ENCODE assay signal across 21 cellular contexts in the genomic region with DNA sequence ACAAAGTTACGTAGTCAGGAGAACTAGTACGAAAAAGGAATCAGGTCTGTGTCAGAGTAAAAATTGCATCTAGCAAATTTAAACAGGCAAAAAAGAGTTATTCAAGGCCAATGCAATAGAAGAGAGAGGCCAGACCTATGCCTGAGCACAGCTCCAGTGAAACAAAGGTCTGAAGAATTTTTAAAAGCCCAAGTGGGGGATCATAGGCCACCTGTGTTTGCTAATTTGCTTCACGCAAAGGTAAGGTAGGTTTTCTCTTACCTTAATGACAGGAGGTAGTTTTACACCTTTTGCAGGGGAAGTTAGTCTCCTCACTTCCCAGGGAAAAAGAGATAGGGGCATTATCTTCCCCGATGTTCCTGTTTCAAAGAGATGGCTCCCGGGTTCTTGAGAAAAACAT.
DNase-seq lines count a peak whose midpoint lies in the region; ATAC-seq and TF ChIP-seq lines count a peak whose summit lies in the region.
"Had no signal": no experiment of that assay in that cellular context is flagged by ENCODE, and none has a peak within 500 bp of the region (broad histone marks: within the 10 kb centered on the region; RNA-seq: fewer than 3 reads in every experiment).

No MANE protein-coding gene starts in this region.

- no peak overlapping the region for H3K27ac ChIP-seq in SK-N-SH (ENCODE audit: low read depth in 2 of 2, low read length in 1 of 2)
- no peak overlapping the region for H3K27ac ChIP-seq in iPS DF 6.9 (ENCODE audit: low read length)
- H3K27ac ChIP-seq in left lung, result no peak overlapping the region
- H3K27ac ChIP-seq: 22Rv1, RWPE1, SK-N-MC had no signal

- no peaks in the 10 kb centered on the region for H3K9me2 ChIP-seq in SK-N-SH

- no peaks in the 10 kb centered on the region for H4K20me1 ChIP-seq in SK-N-SH (ENCODE audit: insufficient read depth)

- no peak overlapping the region for H3K4me2 ChIP-seq in SK-N-SH

- no peaks in the 10 kb centered on the region for H3K4me1 Mint-ChIP-seq in activated CD8-positive, alpha-beta T cell treated with anti-CD3 and anti-CD28 coated beads for 36 hours (ENCODE audit: low read depth)
- H3K4me1 Mint-ChIP-seq: CD8-positive, alpha-beta memory T cell; IgD-negative memory B cell had no signal

- POLR2A ChIA-PET in SK-N-SH (lab: Yijun Ruan, JAX), result no interaction called here
- POLR2A ChIA-PET in activated CD8-positive, alpha-beta T cell treated with anti-CD3 and anti-CD28 coated beads for 36 hours (lab: Charles Lee), result no interaction called here

- WGBS in SK-N-SH (ENCODE audit: low lambda C conversion rate), result 23% methylated on average over 5 of the region's 5 CpGs
- no CpG with 5 or more reads among the region's 5 CpGs for WGBS in iPS DF 6.9 (ENCODE audit: insufficient coverage, insufficient read length)

- H3K27ac Mint-ChIP-seq in activated CD8-positive, alpha-beta T cell treated with anti-CD3 and anti-CD28 coated beads for 36 hours, result no peak overlapping the region
- H3K27ac Mint-ChIP-seq: CD8-positive, alpha-beta memory T cell; IgD-negative memory B cell had no signal

- no peak for TF ChIP-seq RAD21 in SK-N-SH (IDR thresholded peaks at IDR 0.05; ENCODE audit: low read length)

- no peaks in the 10 kb centered on the region for H3F3A ChIP-seq in SK-N-SH (replicated peaks; ENCODE audit: insufficient read depth)

- CTCF ChIA-PET in SK-N-SH (lab: Yijun Ruan, JAX), result no interaction called here
- CTCF ChIA-PET in activated CD8-positive, alpha-beta T cell treated with anti-CD3 and anti-CD28 coated beads for 36 hours (lab: Charles Lee), result no interaction called here

- H3K79me2 ChIP-seq in SK-N-SH (ENCODE audit: insufficient read depth), result no peaks in the 10 kb centered on the region

- H3K4me3 Mint-ChIP-seq in activated CD8-positive, alpha-beta T cell treated with anti-CD3 and anti-CD28 coated beads for 36 hours, result no peak overlapping the region
- H3K4me3 Mint-ChIP-seq: CD8-positive, alpha-beta memory T cell; IgD-negative memory B cell had no signal

- H3K9me3 Mint-ChIP-seq in activated CD8-positive, alpha-beta T cell treated with anti-CD3 and anti-CD28 coated beads for 36 hours, result no peaks in the 10 kb centered on the region

- H3K4me1 ChIP-seq in SK-N-SH (ENCODE audit: control insufficient read depth in 1 of 2, insufficient read depth in 2 of 2, low read depth in 1 of 2, low read length in 1 of 2) (no peaks in the 10 kb centered on the region), iPS DF 6.9 (ENCODE audit: control insufficient read depth, insufficient read depth, low read length) (no peaks in the 10 kb centered on the region), left lung (no peaks in the 10 kb centered on the region)

- H3K27me3 Mint-ChIP-seq in activated CD8-positive, alpha-beta T cell treated with anti-CD3 and anti-CD28 coated beads for 36 hours, result no peaks in the 10 kb centered on the region
- H3K27me3 Mint-ChIP-seq: CD8-positive, alpha-beta memory T cell; IgD-negative memory B cell had no signal

- intact Hi-C loops in activated CD8-positive, alpha-beta T cell treated with anti-CD3 and anti-CD28 coated beads for 36 hours (cut with micrococcal nuclease), result no loop called here
- intact Hi-C loops in left lung (cut with DNase I), result no loop called here

- TF ChIP-seq CTCF in SK-N-SH (IDR thresholded peaks at IDR 0.05) (no peak), left lung (IDR thresholded peaks at IDR 0.05) (no peak)
- TF ChIP-seq CTCF in activated CD8-positive, alpha-beta T cell treated with anti-CD3 and anti-CD28 coated beads for 36 hours (IDR thresholded peaks at IDR 0.05), result no peak

- TF ChIP-seq EP300 in SK-N-SH (IDR thresholded peaks at IDR 0.05; ENCODE audit: borderline replicate concordance in 1 of 2, low read depth in 1 of 2, low read length in 1 of 2), result no peak

- H3K9me3 ChIP-seq in SK-N-SH, result no peaks in the 10 kb centered on the region
- no peaks in the 10 kb centered on the region for H3K9me3 ChIP-seq in iPS DF 6.9 (ENCODE audit: control insufficient read depth, insufficient read depth, low read length)
- peaks cover 0 to 2% of the 10 kb centered on the region in 2 donors for H3K9me3 ChIP-seq in left lung

- 0 out of 2 replicates have a peak overlapping the region, but pooled peaks have one; percentile 14 for H2AFZ ChIP-seq in SK-N-SH (ENCODE audit: low read depth)

- H3K36me3 Mint-ChIP-seq in activated CD8-positive, alpha-beta T cell treated with anti-CD3 and anti-CD28 coated beads for 36 hours (ENCODE audit: low read depth), result no peaks in the 10 kb centered on the region
- H3K36me3 Mint-ChIP-seq: CD8-positive, alpha-beta memory T cell; IgD-negative memory B cell had no signal

- H3K9ac ChIP-seq in SK-N-SH, result no peak overlapping the region

- no peak for DNase-seq in SK-N-SH
- peak; percentile 37 for DNase-seq in OCI-M1 (lab: John Stamatoyannopoulos, UW)
- DNase-seq in iPS DF 6.9 (ENCODE audit: low read depth, low spot score), result peak; percentile 5
- no peak for DNase-seq in superior temporal gyrus (ENCODE audit: extremely low spot score)
- DNase-seq in NCI-H1694 (lab: John Stamatoyannopoulos, UW), result no peak
- DNase-seq in activated CD8-positive, alpha-beta T cell treated with anti-CD3 and anti-CD28 coated beads for 36 hours, result no peak
- DNase-seq in left lung, result no peak
- DNase-seq: AML-193; C1 segment of cervical spinal cord; CD8-positive, alpha-beta memory T cell; GF-D8; NCI-H1694 treated with DMSO at 0.1 percent for 48 hours; NCI-H2081 treated with DMSO at 0.1 percent for 48 hours; NCI-H2171 treated with DMSO at 0.1 percent for 48 hours; NCI-H526; SHP77 treated with DMSO at 0.1 percent for 48 hours had no signal

- H3K4me3 ChIP-seq in SK-N-SH (ENCODE audit: low read depth in 2 of 2, low read length in 1 of 2), result no peak overlapping the region
- H3K4me3 ChIP-seq in iPS DF 6.9 (ENCODE audit: low read length), result no peak overlapping the region
- H3K4me3 ChIP-seq in left lung, result no peak overlapping the region
- H3K4me3 ChIP-seq: SK-N-MC had no signal

- ATAC-seq in SK-N-SH treated with all-trans-retinoic acid at 6 μM for 48 hours (no peak), left lung (no peak)
- no peak for ATAC-seq in activated CD8-positive, alpha-beta T cell treated with anti-CD3 and anti-CD28 coated beads for 36 hours

- no peaks in the 10 kb centered on the region for H3K36me3 ChIP-seq in SK-N-SH (replicated peaks in 1 of 2; ENCODE audit: control insufficient read depth in 1 of 2, insufficient read depth in 2 of 2, low read length in 1 of 2)
- no peaks in the 10 kb centered on the region for H3K36me3 ChIP-seq in iPS DF 6.9 (ENCODE audit: control insufficient read depth, insufficient read depth, low read length)
- no peaks in the 10 kb centered on the region for H3K36me3 ChIP-seq in left lung

- H3K27me3 ChIP-seq in SK-N-SH (ENCODE audit: insufficient read depth) (no peaks in the 10 kb centered on the region), iPS DF 6.9 (ENCODE audit: control insufficient read depth, insufficient read depth, low read length) (no peaks in the 10 kb centered on the region), left lung (no peaks in the 10 kb centered on the region)

TF ChIP-seq in SK-N-SH, 30 proteins besides CTCF, POLR2A, EP300 and RAD21:
- TF ChIP-seq SMC3 (IDR thresholded peaks at IDR 0.05; ENCODE audit: low read depth, low read length), result no peak

TF ChIP-seq in SK-N-SH treated with all-trans-retinoic acid at 6 μM for 48 hours, 23 proteins besides CTCF, POLR2A, EP300 and RAD21:
- TF ChIP-seq ZFP30 (CRISPR knock-in tag; IDR thresholded peaks at IDR 0.05) (no peak), BACH2 (CRISPR knock-in tag; IDR thresholded peaks at IDR 0.05; ENCODE audit: borderline replicate concordance) (no peak), CSDC2 (CRISPR knock-in tag; IDR thresholded peaks at IDR 0.05) (no peak), TCF4 (CRISPR knock-in tag; IDR thresholded peaks at IDR 0.05; ENCODE audit: borderline replicate concordance) (no peak), SNAI2 (CRISPR knock-in tag; IDR thresholded peaks at IDR 0.05) (no peak), OSR1 (CRISPR knock-in tag; IDR thresholded peaks at IDR 0.05) (no peak), TOX (CRISPR knock-in tag; IDR thresholded peaks at IDR 0.05; ENCODE audit: borderline replicate concordance) (no peak), PPARA (CRISPR knock-in tag; IDR thresholded peaks at IDR 0.05; ENCODE audit: borderline replicate concordance) (no peak), ARNTL (CRISPR knock-in tag; IDR thresholded peaks at IDR 0.05; ENCODE audit: borderline replicate concordance, low read depth) (no peak), ISL1 (CRISPR knock-in tag; IDR thresholded peaks at IDR 0.05) (no peak), ZC3H10 (CRISPR knock-in tag; IDR thresholded peaks at IDR 0.05) (no peak), ZNF8 (CRISPR knock-in tag; IDR thresholded peaks at IDR 0.05) (no peak), ESRRG (CRISPR knock-in tag; IDR thresholded peaks at IDR 0.05) (no peak)
- TF ChIP-seq, protein P1, sequence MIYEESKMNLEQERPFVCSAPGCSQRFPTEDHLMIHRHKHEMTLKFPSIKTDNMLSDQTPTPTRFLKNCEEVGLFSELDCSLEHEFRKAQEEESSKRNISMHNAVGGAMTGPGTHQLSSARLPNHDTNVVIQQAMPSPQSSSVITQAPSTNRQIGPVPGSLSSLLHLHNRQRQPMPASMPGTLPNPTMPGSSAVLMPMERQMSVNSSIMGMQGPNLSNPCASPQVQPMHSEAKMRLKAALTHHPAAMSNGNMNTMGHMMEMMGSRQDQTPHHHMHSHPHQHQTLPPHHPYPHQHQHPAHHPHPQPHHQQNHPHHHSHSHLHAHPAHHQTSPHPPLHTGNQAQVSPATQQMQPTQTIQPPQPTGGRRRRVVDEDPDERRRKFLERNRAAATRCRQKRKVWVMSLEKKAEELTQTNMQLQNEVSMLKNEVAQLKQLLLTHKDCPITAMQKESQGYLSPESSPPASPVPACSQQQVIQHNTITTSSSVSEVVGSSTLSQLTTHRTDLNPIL (CRISPR knock-in tag; IDR thresholded peaks at IDR 0.05; ENCODE audit: low read depth), result no peak
- TF ChIP-seq, protein P2, sequence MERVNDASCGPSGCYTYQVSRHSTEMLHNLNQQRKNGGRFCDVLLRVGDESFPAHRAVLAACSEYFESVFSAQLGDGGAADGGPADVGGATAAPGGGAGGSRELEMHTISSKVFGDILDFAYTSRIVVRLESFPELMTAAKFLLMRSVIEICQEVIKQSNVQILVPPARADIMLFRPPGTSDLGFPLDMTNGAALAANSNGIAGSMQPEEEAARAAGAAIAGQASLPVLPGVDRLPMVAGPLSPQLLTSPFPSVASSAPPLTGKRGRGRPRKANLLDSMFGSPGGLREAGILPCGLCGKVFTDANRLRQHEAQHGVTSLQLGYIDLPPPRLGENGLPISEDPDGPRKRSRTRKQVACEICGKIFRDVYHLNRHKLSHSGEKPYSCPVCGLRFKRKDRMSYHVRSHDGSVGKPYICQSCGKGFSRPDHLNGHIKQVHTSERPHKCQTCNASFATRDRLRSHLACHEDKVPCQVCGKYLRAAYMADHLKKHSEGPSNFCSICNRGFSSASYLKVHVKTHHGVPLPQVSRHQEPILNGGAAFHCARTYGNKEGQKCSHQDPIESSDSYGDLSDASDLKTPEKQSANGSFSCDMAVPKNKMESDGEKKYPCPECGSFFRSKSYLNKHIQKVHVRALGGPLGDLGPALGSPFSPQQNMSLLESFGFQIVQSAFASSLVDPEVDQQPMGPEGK (CRISPR knock-in tag; IDR thresholded peaks at IDR 0.05; ENCODE audit: borderline replicate concordance), result no peak

Comparison
In these comparisons a context has a peak if more than half of its experiments do, and no peak if none do; other contexts are left out.
1. DNase-seq: peak in OCI-M1 (single experiment) and iPS DF 6.9 (single experiment); none in SK-N-SH (single experiment), superior temporal gyrus (single experiment), NCI-H1694 (single experiment), activated CD8-positive, alpha-beta T cell treated with anti-CD3 and anti-CD28 coated beads for 36 hours (single experiment) and left lung (0 of 2).